In the genomic region with DNA sequence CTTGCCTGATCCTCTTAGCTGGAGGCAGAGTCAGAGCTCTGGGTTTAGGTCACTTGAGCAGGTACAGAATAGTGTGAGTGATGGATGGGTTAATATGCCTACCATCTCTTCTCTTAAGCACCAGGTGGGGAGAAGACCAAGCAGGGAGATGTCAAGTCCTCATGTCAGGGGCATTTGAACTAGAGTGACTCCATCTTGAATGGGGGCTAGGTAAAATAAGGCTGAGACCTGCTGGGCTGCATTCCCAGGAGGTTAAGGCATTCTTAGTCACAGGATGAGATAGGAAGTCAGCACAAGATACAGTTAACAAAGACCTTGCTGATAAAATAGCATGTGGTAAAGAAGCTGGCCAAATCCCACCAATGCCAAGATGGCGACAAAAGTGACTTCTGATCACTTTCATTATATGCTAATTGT, we compare ENCODE assay signal across 22 cellular contexts.
DNase-seq lines count a peak whose midpoint lies in the region; ATAC-seq and TF ChIP-seq lines count a peak whose summit lies in the region.
"Had no signal": no experiment of that assay in that cellular context is flagged by ENCODE, and none has a peak within 500 bp of the region (broad histone marks: within the 10 kb centered on the region; RNA-seq: fewer than 3 reads in every experiment).

No MANE protein-coding gene starts in this region.

- no TSS peak for BruUV-seq in Caco-2 (replicated peaks; lab: Mats Ljungman, UMichigan)
- no TSS peak for BruUV-seq in PC-3 (replicated peaks; lab: Mats Ljungman, UMichigan)

- H2BK120ac ChIP-seq in mesendoderm (ENCODE audit: low read depth, low read length) = peak overlapping the region; percentile 92

- H3K4me1 ChIP-seq in Caco-2 (peaks cover 22% of the 10 kb centered on the region), PC-3 (ENCODE audit: insufficient read depth, low read length) (peaks cover 27% of the 10 kb centered on the region), mesendoderm (ENCODE audit: control insufficient read depth, low read depth, low read length) (no peaks in the 10 kb centered on the region), Peyer's patch (peaks cover 0 to 11% (median 0%) of the 10 kb centered on the region in 4 donors), MM.1S (ENCODE audit: low read length) (no peaks in the 10 kb centered on the region)
- H3K4me1 ChIP-seq: ascending aorta, BLaER1 had no signal

- WGBS in mesendoderm (ENCODE audit: extremely low coverage, insufficient coverage, low lambda C conversion rate) = no CpG with 5 or more reads among the region's 1 CpG

- H4K20me1 ChIP-seq in PC-3 (ENCODE audit: low read length) (no peaks in the 10 kb centered on the region), MM.1S (ENCODE audit: insufficient read depth, low read length) (no peaks in the 10 kb centered on the region)
- H4K20me1 ChIP-seq: BLaER1 had no signal

- H3K9ac ChIP-seq in PC-3 (ENCODE audit: low read length) = peak overlapping the region; percentile 64; the same call in 1 of the 2 replicates
- H3K9ac ChIP-seq in mesendoderm (ENCODE audit: low read length) = no peak overlapping the region
- no peak overlapping the region for H3K9ac ChIP-seq in MM.1S (ENCODE audit: low read length)
- H3K9ac ChIP-seq: BLaER1 had no signal

- no peak overlapping the region for H2AK5ac ChIP-seq in mesendoderm (ENCODE audit: low read length)

- no peak overlapping the region for H2BK15ac ChIP-seq in mesendoderm (replicated peaks; ENCODE audit: low read depth)

- no peak overlapping the region for H4K5ac ChIP-seq in mesendoderm (ENCODE audit: low read length)

- H3K18ac ChIP-seq in mesendoderm (ENCODE audit: low read length) = no peak overlapping the region

- H3K27me3 Mint-ChIP-seq in Caco-2 (ENCODE audit: insufficient read depth, unreplicated experiment) = no peaks in the 10 kb centered on the region

- peak overlapping the region; percentile 50 for H2BK5ac ChIP-seq in mesendoderm (ENCODE audit: low read length)

- no peaks in the 10 kb centered on the region for H3K36me3 Mint-ChIP-seq in Caco-2 (ENCODE audit: insufficient read depth, unreplicated experiment)
- H3K36me3 Mint-ChIP-seq: immature natural killer cell had no signal

- DNase-seq in Caco-2 (no peak), PC-3 (peak; percentile 32), mesendoderm (peak; percentile 55), Peyer's patch (no peak), COLO668 (lab: John Stamatoyannopoulos, UW; ENCODE audit: unreplicated experiment) (no peak), MM.1S (no peak)
- DNase-seq: activated naive CD4-positive, alpha-beta T cell treated with Interleukin-2 at 50 U/mL for 16 hours; HCEC 1CT; immature natural killer cell; Kasumi-1; NCI-H2107; NCI-H524 treated with DMSO at 0.1 percent for 48 hours; SHP77 treated with DMSO at 0.1 percent for 48 hours; spleen; stimulated activated CD4-positive, alpha-beta T cell treated with anti-CD3 and anti-CD28 coated beads, Interleukin-4, amount 100 ng/mL, for 24 hours; stomach had no signal

- H3K27me3 ChIP-seq in Caco-2 (replicated peaks; ENCODE audit: control insufficient read depth, insufficient read depth, low read length) = no peaks in the 10 kb centered on the region
- H3K27me3 ChIP-seq in PC-3 (ENCODE audit: low read length) = no peaks in the 10 kb centered on the region
- H3K27me3 ChIP-seq in mesendoderm (ENCODE audit: insufficient read depth, low read length, poor library complexity) = no peaks in the 10 kb centered on the region
- no peaks in the 10 kb centered on the region for H3K27me3 ChIP-seq in Peyer's patch
- H3K27me3 ChIP-seq in MM.1S (replicated peaks; ENCODE audit: insufficient read depth, low read length) = no peaks in the 10 kb centered on the region
- H3K27me3 ChIP-seq: ascending aorta, BLaER1, neutrophil, spleen, stomach had no signal

- no peaks in the 10 kb centered on the region for H3F3A ChIP-seq in PC-3 (ENCODE audit: low read length, unreplicated experiment)
- no peaks in the 10 kb centered on the region for H3F3A ChIP-seq in MM.1S (ENCODE audit: insufficient read depth, low read length)

- ATAC-seq in PC-3 = no peak
- ATAC-seq in GM21447 (IDR thresholded peaks at IDR 0.05; ENCODE audit: unreplicated experiment) = no peak

- no peak for TF ChIP-seq POLR2A in Peyer's patch (IDR thresholded peaks at IDR 0.05)

- no peaks in the 10 kb centered on the region for H3K79me1 ChIP-seq in mesendoderm (ENCODE audit: low read length)

- no peak overlapping the region for H3K23ac ChIP-seq in mesendoderm (ENCODE audit: low read length)

- peaks cover 18% of the 10 kb centered on the region for H3K4me1 Mint-ChIP-seq in Caco-2 (ENCODE audit: low read depth, unreplicated experiment)

- H3K56ac ChIP-seq in mesendoderm (ENCODE audit: low read length) = no peak overlapping the region

- H3K27ac Mint-ChIP-seq in Caco-2 (ENCODE audit: unreplicated experiment) = peak overlapping the region; percentile 88
- H3K27ac Mint-ChIP-seq: immature natural killer cell; T-helper 1 cell treated with Interleukin-12 subunit alpha and Interleukin-12 subunit beta and Interleukin-4 antibody, amounts not matched to agents 30 μg/mL and 1 μg/mL, for 36 hours had no signal

- H3K9me3 ChIP-seq in Caco-2 (no peaks in the 10 kb centered on the region), PC-3 (ENCODE audit: low read length) (no peaks in the 10 kb centered on the region), Peyer's patch (no peaks in the 10 kb centered on the region), MM.1S (replicated peaks; ENCODE audit: insufficient read depth, low read length) (no peaks in the 10 kb centered on the region)
- H3K9me3 ChIP-seq: ascending aorta, BLaER1, neutrophil, spleen, stomach had no signal

- no peaks in the 10 kb centered on the region for H3K79me2 ChIP-seq in PC-3 (ENCODE audit: low read length)
- no peaks in the 10 kb centered on the region for H3K79me2 ChIP-seq in mesendoderm (ENCODE audit: control insufficient read depth, insufficient read depth, low read length)
- H3K79me2 ChIP-seq in MM.1S (ENCODE audit: low read length) = no peaks in the 10 kb centered on the region

- H3K36me3 ChIP-seq in Caco-2 (ENCODE audit: control insufficient read depth, insufficient read depth, low read length) (no peaks in the 10 kb centered on the region), PC-3 (ENCODE audit: low read depth, low read length) (no peaks in the 10 kb centered on the region), mesendoderm (ENCODE audit: control insufficient read depth, insufficient read depth, low read length) (no peaks in the 10 kb centered on the region), Peyer's patch (no peaks in the 10 kb centered on the region), MM.1S (replicated peaks; ENCODE audit: insufficient read depth, low read length) (no peaks in the 10 kb centered on the region; the same call in 1 of the 2 replicates)
- H3K36me3 ChIP-seq: ascending aorta, BLaER1, neutrophil, spleen, stomach had no signal

- H4K8ac ChIP-seq in mesendoderm (ENCODE audit: low read depth, low read length) = no peak overlapping the region

- H3K4me2 ChIP-seq in PC-3 (ENCODE audit: low read length) (peak overlapping the region; percentile 69), mesendoderm (ENCODE audit: low read length) (no peak overlapping the region), MM.1S (ENCODE audit: low read depth, low read length) (no peak overlapping the region)
- H3K4me2 ChIP-seq: BLaER1 had no signal

- POLR2A ChIA-PET in Caco-2 (lab: Charles Lee) = no interaction called here
- POLR2A ChIA-PET in PC-3 (lab: Charles Lee; ENCODE audit: unreplicated experiment) = no interaction called here

- H3K9me3 Mint-ChIP-seq in Caco-2 (ENCODE audit: unreplicated experiment) = peaks cover 46% of the 10 kb centered on the region
- H3K9me3 Mint-ChIP-seq: immature natural killer cell had no signal

- H3K27ac ChIP-seq in PC-3 (ENCODE audit: low read length) (peak overlapping the region; percentile 91), cingulate gyrus (ENCODE audit: low read depth, low read length) (peak overlapping the region; percentile 26), mesendoderm (ENCODE audit: low read depth, low read length) (no peak overlapping the region), Peyer's patch (no peak overlapping the region), MM.1S (ENCODE audit: low read length) (no peak overlapping the region)
- H3K27ac ChIP-seq: ascending aorta, BLaER1, spleen had no signal

- H3K9me2 ChIP-seq in PC-3 (replicated peaks; ENCODE audit: low read length) (no peaks in the 10 kb centered on the region), MM.1S (replicated peaks; ENCODE audit: insufficient read depth, low read length) (no peaks in the 10 kb centered on the region)

- TF ChIP-seq CTCF in Caco-2 (IDR thresholded peaks at IDR 0.05; ENCODE audit: insufficient read depth in 1 of 2, low read depth in 1 of 2, low read length in 1 of 2, severe bottlenecking in 1 of 2, unreplicated experiment in 1 of 2) (no peak), PC-3 (conservative IDR thresholded peaks at IDR 0.05; ENCODE audit: low read depth, low read length) (no peak), Peyer's patch (IDR thresholded peaks at IDR 0.05) (no peak), MM.1S (IDR thresholded peaks at IDR 0.05; ENCODE audit: low read length) (no peak)

- H3K4me3 ChIP-seq in Caco-2 (ENCODE audit: low read depth, low read length) (no peak overlapping the region), PC-3 (ENCODE audit: low read length) (no peak overlapping the region), mesendoderm (ENCODE audit: low read length) (no peak overlapping the region), Peyer's patch (no peak overlapping the region), MM.1S (ENCODE audit: low read length) (no peak overlapping the region)
- H3K4me3 ChIP-seq: ascending aorta, BLaER1, spleen, stomach had no signal

- peak overlapping the region; percentile 71 for H3K4ac ChIP-seq in mesendoderm (ENCODE audit: low read depth, low read length)

- H2AFZ ChIP-seq in PC-3 (ENCODE audit: low read length) (peak overlapping the region; percentile 79; the same call in 1 of the 2 replicates), MM.1S (ENCODE audit: low read length) (no peak overlapping the region)

- CTCF ChIA-PET in Caco-2 (lab: Charles Lee) = no interaction called here
- CTCF ChIA-PET in PC-3 (lab: Charles Lee) = interaction anchor here (0.6 kb wide), 1 partner anchor 236 kb away, joined by 3 read pairs; no protein-coding TSS in a partner anchor

- no peak overlapping the region for H3K4me3 Mint-ChIP-seq in Caco-2 (ENCODE audit: unreplicated experiment)
- H3K4me3 Mint-ChIP-seq: immature natural killer cell; T-helper 1 cell treated with Interleukin-12 subunit alpha and Interleukin-12 subunit beta and Interleukin-4 antibody, amounts not matched to agents 30 μg/mL and 1 μg/mL, for 36 hours had no signal

- intact Hi-C loops in Caco-2 (cut with micrococcal nuclease; ENCODE audit: unreplicated experiment) = no loop called here
- intact Hi-C loops in PC-3 (cut with micrococcal nuclease) = no loop called here

Comparison
In these comparisons a context has a peak if more than half of its experiments do, and no peak if none do; other contexts are left out.
1. DNase-seq: peak in PC-3 (single experiment) and mesendoderm (single experiment); none in Caco-2 (0 of 2), Peyer's patch (0 of 3), COLO668 (single experiment) and MM.1S (single experiment).
2. H3K27ac ChIP-seq: peak in PC-3 (single experiment) and cingulate gyrus (single experiment); none in mesendoderm (single experiment), Peyer's patch (0 of 4) and MM.1S (single experiment).